Comparison of ENCODE assay signal across 1 cellular context in genomic region chr10:63125459-63125858, GRCh38.
A peak's percentile ranks its signal among the peaks of the same experiment; 100 is the strongest.
TF ChIP-seq lines count a peak whose summit lies in the region.

No MANE protein-coding gene starts in this region.

TF ChIP-seq in K562, 482 proteins besides CTCF, POLR2A, EP300 and RAD21 (continued from another document):
- 0 out of 2 replicates have a peak, but pooled peaks have one; percentile 46 for TF ChIP-seq ZNF407 (IDR thresholded peaks at IDR 0.05; ENCODE audit: low read depth)
- 0 out of 2 replicates have a peak, but pooled peaks have one; percentile 29 for TF ChIP-seq MYBL2 (IDR thresholded peaks at IDR 0.05; ENCODE audit: low read depth)
- no peak for TF ChIP-seq MYBL2 (CRISPR knock-in tag; IDR thresholded peaks at IDR 0.05; ENCODE audit: borderline replicate concordance)
- TF ChIP-seq ELF2 (CRISPR knock-in tag; IDR thresholded peaks at IDR 0.05): no peak
TF ChIP-seq in K562: peak in this region for 4.
